In genomic region chr9:73444821-73445220, GRCh38 we compare ENCODE assay signal across 32 cellular contexts.
"Had no signal": no experiment of that assay in that cellular context is flagged by ENCODE, and none has a peak within 500 bp of the region (broad histone marks: within the 10 kb centered on the region; RNA-seq: fewer than 3 reads in every experiment).

No MANE protein-coding gene starts in this region.

- H3K4me3 ChIP-seq: MG63, Peyer's patch had no signal

- H3K9me3 ChIP-seq: MG63, Peyer's patch had no signal

- H3K27ac ChIP-seq: brain microvascular endothelial cell, Peyer's patch, VCaP had no signal

- H3K4me1 ChIP-seq: Peyer's patch had no signal

- DNase-seq: activated B cell treated with CpG ODN at 0.5 μM for 24 hours; activated CD4-positive, alpha-beta memory T cell treated with anti-CD3 and anti-CD28 coated beads for 36 hours; activated CD4-positive, alpha-beta T cell treated with anti-CD3 and anti-CD28 coated beads for 4 hours; activated CD4-positive, alpha-beta T cell treated with anti-CD3 and anti-CD28 coated beads, Interleukin-2, amount 50 U/mL, for 1 hour; activated CD4-positive, CD25-positive, alpha-beta regulatory T cell treated with anti-CD3 and anti-CD28 coated beads, Interleukin-2, amount 50 U/mL, for 72 hours; activated CD8-positive, alpha-beta memory T cell treated with anti-CD3 and anti-CD28 coated beads, Interleukin-2, amount 50 U/mL, for 4 hours; activated effector memory CD4-positive, alpha-beta T cell treated with Interleukin-2 at 50 U/mL for 16 hours; activated naive CD4-positive, alpha-beta T cell treated with anti-CD3 and anti-CD28 coated beads, Interleukin-2, amount 10 ng/mL, durations not matched to agents 7 days and 5 days; activated naive CD8-positive, alpha-beta T cell treated with anti-CD3 and anti-CD28 coated beads, Interleukin-2, amount 50 U/mL, for 24 hours; activated T-cell treated with anti-CD3 and anti-CD28 coated beads, Interleukin-2, amount 50 U/mL, for 48 hours; amniotic stem cell; aorta; Karpas-422; MG63; NCI-H1048; NCI-H1105 treated with DMSO at 0.1 percent for 48 hours; NCI-H1436; NCI-H1694; NCI-H1930; NCI-H2081 treated with DMSO at 0.1 percent for 48 hours; NCI-H345; NCI-H524 treated with DMSO at 0.1 percent for 48 hours; NK-92 treated with Interleukin-12 subunit alpha and Interleukin-12 subunit beta, amount 100 ng/mL, for 24 hours; PC-3; Peyer's patch; RPMI8226; SW 1271; T-helper 1 cell; T-helper 2 cell; T-helper 9 cell had no signal

- H3K36me3 ChIP-seq: brain microvascular endothelial cell, MG63, Peyer's patch had no signal

- ATAC-seq: activated naive CD8-positive, alpha-beta T cell treated with anti-CD3 and anti-CD28 coated beads, Interleukin-2, amount 50 U/mL, for 24 hours; PC-3 had no signal

- H3K27me3 ChIP-seq: brain microvascular endothelial cell, MG63, Peyer's patch had no signal
